ENCODE assay signal across 9 cellular contexts in the genomic region with DNA sequence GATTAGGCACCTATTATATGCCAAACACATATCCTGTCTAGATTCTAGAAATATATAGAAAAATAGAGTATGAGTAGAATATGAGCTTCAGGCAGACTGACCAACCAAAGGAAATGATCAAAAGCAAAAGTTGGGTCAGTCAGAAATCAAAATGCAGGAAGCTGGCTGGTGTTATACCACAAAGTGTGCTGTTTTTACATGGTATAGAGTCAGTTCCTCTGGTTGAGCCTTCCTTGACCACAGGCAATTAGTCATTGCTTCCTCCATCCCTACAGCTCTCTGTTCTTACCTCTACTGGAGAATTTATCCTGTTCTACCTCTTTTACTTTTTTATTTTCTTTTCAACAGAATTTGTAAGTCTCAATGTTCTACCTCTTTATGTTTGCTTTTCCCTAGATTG.
DNase-seq lines count a peak whose midpoint lies in the region; ATAC-seq and TF ChIP-seq lines count a peak whose summit lies in the region.
"Had no signal": no experiment of that assay in that cellular context is flagged by ENCODE, and none has a peak within 500 bp of the region (broad histone marks: within the 10 kb centered on the region; RNA-seq: fewer than 3 reads in every experiment).

No MANE protein-coding gene starts in this region.

- H3K27ac ChIP-seq in WERI-Rb-1: no peak overlapping the region
- H3K27ac ChIP-seq in gastrocnemius medialis: no peak overlapping the region
- H3K27ac ChIP-seq: thoracic aorta had no signal

- DNase-seq in Daoy (ENCODE audit: low read depth): peak; percentile 70
- DNase-seq in astrocyte of the spinal cord (ENCODE audit: low read depth, low spot score): peak; percentile 58
- DNase-seq in WERI-Rb-1: no peak
- no peak for DNase-seq in HPDE6-E6E7 (ENCODE audit: extremely low spot score)
- DNase-seq in NCI-H345 (lab: John Stamatoyannopoulos, UW): no peak
- no peak for DNase-seq in gastrocnemius medialis

- no peaks in the 10 kb centered on the region for H3K4me1 ChIP-seq in gastrocnemius medialis

- H3K9me3 ChIP-seq in WERI-Rb-1 (ENCODE audit: severe bottlenecking): no peaks in the 10 kb centered on the region
- H3K9me3 ChIP-seq in gastrocnemius medialis: no peaks in the 10 kb centered on the region
- H3K9me3 ChIP-seq: thoracic aorta had no signal

- no peaks in the 10 kb centered on the region for H3K36me3 ChIP-seq in WERI-Rb-1
- no peaks in the 10 kb centered on the region for H3K36me3 ChIP-seq in gastrocnemius medialis
- H3K36me3 ChIP-seq: thoracic aorta had no signal

- intact Hi-C loops in gastrocnemius medialis (cut with DNase I; ENCODE audit: low total_unique reads): no loop called here

- ATAC-seq in GM19468 (IDR thresholded peaks at IDR 0.05; ENCODE audit: extremely low read depth, unreplicated experiment) (peak; percentile 68), HG03442 (IDR thresholded peaks at IDR 0.05; ENCODE audit: unreplicated experiment) (peak; percentile 80), gastrocnemius medialis (no peak)

- TF ChIP-seq POLR2A in gastrocnemius medialis (IDR thresholded peaks at IDR 0.05): no peak

- TF ChIP-seq CTCF in astrocyte of the spinal cord (IDR thresholded peaks at IDR 0.05; ENCODE audit: low read depth, low read length) (no peak), WERI-Rb-1 (IDR thresholded peaks at IDR 0.05; ENCODE audit: low read depth, low read length) (no peak), gastrocnemius medialis (IDR thresholded peaks at IDR 0.05 in 4 of 5, conservative IDR thresholded peaks at IDR 0.05 in 1 of 5) (no peak)

- no peak overlapping the region for H3K4me3 ChIP-seq in astrocyte of the spinal cord (ENCODE audit: low read depth, low read length)
- H3K4me3 ChIP-seq in WERI-Rb-1 (ENCODE audit: low read depth, low read length): no peak overlapping the region
- no peak overlapping the region for H3K4me3 ChIP-seq in gastrocnemius medialis
- H3K4me3 ChIP-seq: thoracic aorta had no signal

- H3K27me3 ChIP-seq in WERI-Rb-1 (ENCODE audit: insufficient read depth, low read depth, severe bottlenecking) (peaks cover 2% of the 10 kb centered on the region), gastrocnemius medialis (no peaks in the 10 kb centered on the region)

- in situ Hi-C loops in astrocyte of the spinal cord (cut with HindIII; ENCODE audit: low sequenced_read_pairs) (no loop called here), gastrocnemius medialis (cut with MboI; ENCODE audit: low sequenced_read_pairs in 4 of 4) (no loop called here)

Comparison
In these comparisons a context has a peak if more than half of its experiments do, and no peak if none do; other contexts are left out.
1. DNase-seq: peak in Daoy (single experiment) and astrocyte of the spinal cord (single experiment); none in WERI-Rb-1 (single experiment), HPDE6-E6E7 (single experiment), NCI-H345 (single experiment) and gastrocnemius medialis (0 of 2).
2. ATAC-seq: peak in GM19468 (single experiment) and HG03442 (single experiment); none in gastrocnemius medialis (0 of 2).